Comparison of ENCODE assay signal across 8 cellular contexts in the genomic region with DNA sequence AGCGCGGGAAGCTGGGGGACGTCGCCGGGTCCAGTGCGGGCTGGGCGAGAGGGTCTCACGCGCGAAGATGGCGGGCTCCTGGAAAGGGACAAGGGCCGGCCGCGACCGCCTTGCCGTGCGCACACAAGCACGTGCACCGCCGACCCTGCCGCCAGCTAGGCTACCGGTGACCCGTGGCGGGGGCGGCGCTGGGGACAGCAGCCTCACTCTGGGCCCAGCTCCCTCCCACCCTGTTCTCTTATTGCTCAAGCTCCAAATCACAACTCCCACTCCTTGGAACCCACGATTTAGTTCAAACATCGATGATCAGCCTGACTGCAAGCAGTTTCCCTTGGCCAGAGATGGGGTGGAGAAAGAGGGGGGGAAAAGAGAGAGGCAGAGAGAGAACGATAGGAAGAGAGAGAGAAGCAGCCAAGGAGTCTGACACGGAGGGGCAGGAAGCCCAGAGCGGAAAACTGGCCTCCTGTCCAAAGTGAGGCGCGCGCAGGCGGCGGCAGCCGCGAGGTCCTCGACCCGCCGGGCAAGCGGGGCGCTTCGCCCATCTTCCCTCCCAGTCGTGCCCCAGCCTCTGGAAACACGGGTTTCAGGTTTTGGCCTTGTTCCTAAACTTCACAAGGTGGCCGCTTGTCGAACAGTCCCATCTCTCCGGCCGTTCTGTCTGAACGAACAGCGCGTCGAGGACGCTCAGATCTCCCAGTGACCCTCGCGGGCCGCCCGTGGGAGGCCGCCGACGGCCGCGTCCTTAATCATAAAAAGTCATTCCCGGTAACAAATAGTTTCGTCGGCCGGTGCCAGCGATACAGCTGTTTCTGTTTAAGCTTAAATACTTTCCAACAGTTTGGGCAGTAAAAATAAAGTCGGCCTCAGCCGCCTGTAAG. TPM values are rescaled to one million over a fixed set of nuclear protein-coding genes. Genes with fewer than 3 reads are reported as not detected.
DNase-seq lines count a peak whose midpoint lies in the region; ATAC-seq and TF ChIP-seq lines count a peak whose summit lies in the region.

No MANE protein-coding gene starts in this region.

- peaks cover 47% of the 10 kb centered on the region for H3K27me3 Mint-ChIP-seq in activated CD8-positive, alpha-beta memory T cell treated with anti-CD3 and anti-CD28 coated beads, Interleukin-2, amount 10 ng/mL, durations not matched to agents 7 days and 5 days
- H3K27me3 Mint-ChIP-seq in activated T-cell treated with anti-CD3 and anti-CD28 coated beads, Interleukin-2, amount 50 U/mL, for 24 hours, result peaks cover 51% of the 10 kb centered on the region
- H3K27me3 Mint-ChIP-seq in immature natural killer cell (ENCODE audit: low read depth in 3 of 3), result peaks cover 48 to 65% (median 52%) of the 10 kb centered on the region in 3 donors

- H3K9me3 Mint-ChIP-seq in activated CD8-positive, alpha-beta memory T cell treated with anti-CD3 and anti-CD28 coated beads, Interleukin-2, amount 10 ng/mL, durations not matched to agents 7 days and 5 days (ENCODE audit: low read depth), result no peaks in the 10 kb centered on the region
- H3K9me3 Mint-ChIP-seq in activated T-cell treated with anti-CD3 and anti-CD28 coated beads, Interleukin-2, amount 50 U/mL, for 24 hours, result no peaks in the 10 kb centered on the region
- H3K9me3 Mint-ChIP-seq in immature natural killer cell, result peaks cover 0 to 6% (median 0%) of the 10 kb centered on the region in 6 donors

- no peak for DNase-seq in activated CD8-positive, alpha-beta memory T cell treated with anti-CD3 and anti-CD28 coated beads, Interleukin-2, amount 10 ng/mL, durations not matched to agents 7 days and 5 days
- DNase-seq in activated CD8-positive, alpha-beta memory T cell treated with anti-CD3 and anti-CD28 coated beads, Interleukin-2, amount 50 U/mL, for 48 hours, result no peak
- no peak for DNase-seq in activated T-cell treated with anti-CD3 and anti-CD28 coated beads, Interleukin-2, amount 50 U/mL, for 24 hours
- peak in 1 of 3 donors; percentile 33 for DNase-seq in immature natural killer cell
- DNase-seq in tibial artery, result no peak
- no peak for DNase-seq in NCI-H2227 (lab: John Stamatoyannopoulos, UW; ENCODE audit: unreplicated experiment)
- DNase-seq in HuH-7.5 (ENCODE audit: low spot score), result no peak

- peaks cover 10% of the 10 kb centered on the region for H3K36me3 Mint-ChIP-seq in activated CD8-positive, alpha-beta memory T cell treated with anti-CD3 and anti-CD28 coated beads, Interleukin-2, amount 10 ng/mL, durations not matched to agents 7 days and 5 days
- H3K36me3 Mint-ChIP-seq in activated T-cell treated with anti-CD3 and anti-CD28 coated beads, Interleukin-2, amount 50 U/mL, for 24 hours (ENCODE audit: low read depth), result peaks cover 1% of the 10 kb centered on the region
- H3K36me3 Mint-ChIP-seq in immature natural killer cell, result peaks cover 0 to 6% (median 3%) of the 10 kb centered on the region in 3 donors

- no peaks in the 10 kb centered on the region for H3K36me3 ChIP-seq in tibial artery

- no peaks in the 10 kb centered on the region for H3K9me3 ChIP-seq in tibial artery

- H3K27ac Mint-ChIP-seq in activated CD8-positive, alpha-beta memory T cell treated with anti-CD3 and anti-CD28 coated beads, Interleukin-2, amount 10 ng/mL, durations not matched to agents 7 days and 5 days, result peak overlapping the region; percentile 41
- H3K27ac Mint-ChIP-seq in activated T-cell treated with anti-CD3 and anti-CD28 coated beads, Interleukin-2, amount 50 U/mL, for 24 hours, result peak overlapping the region; percentile 65
- peak overlapping the region in 3 of 6 donors; percentile 53 to 71 (median 69) for H3K27ac Mint-ChIP-seq in immature natural killer cell

- peak overlapping the region; percentile 59 to 63 for H3K4me3 ChIP-seq in tibial artery

- H3K27ac ChIP-seq in tibial artery, result peak overlapping the region in 1 of 2 donors; percentile 67

- peak overlapping the region; percentile 10 for H3K4me3 Mint-ChIP-seq in activated CD8-positive, alpha-beta memory T cell treated with anti-CD3 and anti-CD28 coated beads, Interleukin-2, amount 10 ng/mL, durations not matched to agents 7 days and 5 days
- H3K4me3 Mint-ChIP-seq in activated T-cell treated with anti-CD3 and anti-CD28 coated beads, Interleukin-2, amount 50 U/mL, for 24 hours, result peak overlapping the region; percentile 52
- peak overlapping the region; percentile 66 to 74 (median 68) for H3K4me3 Mint-ChIP-seq in immature natural killer cell

- peaks cover 28% of the 10 kb centered on the region for H3K4me1 Mint-ChIP-seq in activated CD8-positive, alpha-beta memory T cell treated with anti-CD3 and anti-CD28 coated beads, Interleukin-2, amount 10 ng/mL, durations not matched to agents 7 days and 5 days
- H3K4me1 Mint-ChIP-seq in activated T-cell treated with anti-CD3 and anti-CD28 coated beads, Interleukin-2, amount 50 U/mL, for 24 hours (ENCODE audit: low read depth), result peaks cover 40% of the 10 kb centered on the region
- H3K4me1 Mint-ChIP-seq in immature natural killer cell, result peaks cover 32 to 48% of the 10 kb centered on the region in 2 donors

- peaks cover 38 to 75% of the 10 kb centered on the region in 2 donors for H3K27me3 ChIP-seq in tibial artery

- intact Hi-C loops in tibial artery (cut with DNase I; ENCODE audit: low total_unique reads), result loop anchor here (5.0 kb wide), 1 partner anchor 349 kb away; a partner anchor contains a TSS

- CTCF ChIA-PET in activated CD8-positive, alpha-beta memory T cell treated with anti-CD3 and anti-CD28 coated beads, Interleukin-2, amount 10 ng/mL, durations not matched to agents 7 days and 5 days (lab: Charles Lee), result interaction anchor here (2.0 to 8.4 kb wide), 4 partner anchors 14 to 48 kb away, joined by 6 to 51 read pairs (median 22); a partner anchor contains a TSS

- ATAC-seq in activated CD8-positive, alpha-beta memory T cell treated with anti-CD3 and anti-CD28 coated beads, Interleukin-2, amount 10 ng/mL, durations not matched to agents 7 days and 5 days, result no peak
- no peak for ATAC-seq in GM18870 (IDR thresholded peaks at IDR 0.05; ENCODE audit: unreplicated experiment)

- no peak for TF ChIP-seq CTCF in tibial artery (IDR thresholded peaks at IDR 0.05)

- peaks cover 0 to 73% (median 49%) of the 10 kb centered on the region in 4 donors for H3K4me1 ChIP-seq in tibial artery

RNA-seq across cellular contexts. Expression of a gene that starts 1.7 kb away (rescaled TPM):
- 1 to 10 TPM; 6.8 to 8.6 TPM for total RNA-seq in activated CD8-positive, alpha-beta memory T cell treated with anti-CD3 and anti-CD28 coated beads, Interleukin-2, amount 10 ng/mL, durations not matched to agents 7 days and 5 days
- polyA plus RNA-seq in immature natural killer cell, result 1 to 10 TPM in 2 of 3 donors, not detected in 1; 1.4 to 2.5 TPM

RNA-seq across cellular contexts. Expression of a gene that starts 20.6 kb away (rescaled TPM):
- total RNA-seq in activated CD8-positive, alpha-beta memory T cell treated with anti-CD3 and anti-CD28 coated beads, Interleukin-2, amount 10 ng/mL, durations not matched to agents 7 days and 5 days, result 1 to 10 TPM; 5.3 to 6.8 TPM
- polyA plus RNA-seq in immature natural killer cell, result under 1 TPM in 1 of 3 donors, not detected in 2; 0.33 TPM

RNA-seq across cellular contexts. Expression of a gene that starts 40.7 kb away (rescaled TPM):
- total RNA-seq in activated CD8-positive, alpha-beta memory T cell treated with anti-CD3 and anti-CD28 coated beads, Interleukin-2, amount 10 ng/mL, durations not matched to agents 7 days and 5 days, result 10 to 100 TPM; 28.3 to 36.7 TPM
- polyA plus RNA-seq in immature natural killer cell, result 1 to 10 TPM; 3.0 to 6.7 (median 4.9) TPM

Comparison
In these comparisons a context has a peak if more than half of its experiments do, and no peak if none do; other contexts are left out.
1. H3K4me3 Mint-ChIP-seq: peak in every context shown above with its lines; median percentile 68 in immature natural killer cell; 52 in activated T-cell treated with anti-CD3 and anti-CD28 coated beads, Interleukin-2, amount 50 U/mL, for 24 hours; 10 in activated CD8-positive, alpha-beta memory T cell treated with anti-CD3 and anti-CD28 coated beads, Interleukin-2, amount 10 ng/mL, durations not matched to agents 7 days and 5 days.